Comparison of ENCODE assay signal across 9 cellular contexts in genomic region chr7:13989138-13989943, GRCh38. TPM values are rescaled to one million over a fixed set of nuclear protein-coding genes. Genes with fewer than 3 reads are reported as not detected.
DNase-seq lines count a peak whose midpoint lies in the region; ATAC-seq, FAIRE-seq and TF ChIP-seq lines count a peak whose summit lies in the region.
"Had no signal": no experiment of that assay in that cellular context is flagged by ENCODE, and none has a peak within 500 bp of the region (broad histone marks: within the 10 kb centered on the region; RNA-seq: fewer than 3 reads in every experiment).

Gene ETV1 (minus strand): TSS chr7:13989666. CDS start chr7:13989052, 614 bp downstream.

- no peak for TF ChIP-seq EP300 in GM12878 (IDR thresholded peaks at IDR 0.05; ENCODE audit: borderline replicate concordance in 1 of 2, control insufficient read depth in 1 of 2, low read depth in 2 of 2, low read length in 2 of 2)

- peak within 1 kb of the TSS; percentile 48 for H4K5ac ChIP-seq in H9 (ENCODE audit: insufficient read length, low read depth, low read length)

- no peak within 1 kb of the TSS for H3K4ac ChIP-seq in H9 (ENCODE audit: low read depth, low read length)

- no peaks in the 10 kb centered on the region for H3K9me3 ChIP-seq in H9 (ENCODE audit: control insufficient read depth, low read depth, low read length)
- no peaks in the 10 kb centered on the region; the same call in 2 of the 3 replicates for H3K9me3 ChIP-seq in GM12878 (replicated peaks; ENCODE audit: control insufficient read depth, insufficient read depth, low read length)

- H2AFZ ChIP-seq in ACC112 (ENCODE audit: low read length, unreplicated experiment) (peak within 1 kb of the TSS; percentile 56), H9 (ENCODE audit: low read length) (no peak within 1 kb of the TSS), GM12878 (ENCODE audit: control insufficient read depth, low read depth, low read length) (peak within 1 kb of the TSS; percentile 40)

- no peaks in the 10 kb centered on the region for H4K20me1 ChIP-seq in H9 (ENCODE audit: control insufficient read depth, insufficient read depth, insufficient read length)
- no peaks in the 10 kb centered on the region for H4K20me1 ChIP-seq in GM12878 (ENCODE audit: control insufficient read depth, insufficient read depth)

- POLR2A ChIA-PET in GM12878 (lab: Charles Lee) = interaction anchor here (1.0 to 1.4 kb wide), 3 partner anchors 9 to 41 kb away, joined by 3 to 6 read pairs (median 4); no protein-coding TSS in a partner anchor

- H3K18ac ChIP-seq in H9 (ENCODE audit: insufficient read length, low read depth, low read length) = peak within 1 kb of the TSS; percentile 81

- no peak within 1 kb of the TSS for H2BK15ac ChIP-seq in H9 (ENCODE audit: low read depth, low read length)

- peak within 1 kb of the TSS; percentile 80 for H3K14ac ChIP-seq in H9 (ENCODE audit: insufficient read depth, low read length)

- in situ Hi-C loops in GM12878 (cut with MboI) = no loop called here

- no peak for TF ChIP-seq RAD21 in GM12878 (IDR thresholded peaks at IDR 0.05; ENCODE audit: insufficient read depth, low read depth, low read length)

- no peak for TF ChIP-seq POLR2A in GM12878 (IDR thresholded peaks at IDR 0.05; ENCODE audit: low read depth, low read length)

- DNase-seq in H9 (peak; percentile 96), NCI-H510A treated with DMSO at 0.1 percent for 48 hours (lab: John Stamatoyannopoulos, UW) (peak; percentile 81), GM12878 (ENCODE audit: low read depth, low spot score) (no peak), hypothalamus (lab: John Stamatoyannopoulos, UW) (peak in 47 of 51 donors; percentile 10 to 82 (median 44)), putamen (ENCODE audit: low spot score) (peak; percentile 78)
- DNase-seq: naive thymus-derived CD8-positive, alpha-beta T cell had no signal

- SMC1A ChIA-PET in GM12878 (lab: Charles Lee; ENCODE audit: uncharacterized antibody, unreplicated experiment) = interaction anchor here (0.5 to 1.2 kb wide), 4 partner anchors 9 to 93 kb away, joined by 3 to 5 read pairs (median 4); no protein-coding TSS in a partner anchor

- no peak for FAIRE-seq in GM12878 (lab: Jason Lieb, UNC)

- H2BK12ac ChIP-seq in H9 (ENCODE audit: insufficient read length, low read depth, low read length) = no peak within 1 kb of the TSS

- no peak within 1 kb of the TSS for H2BK120ac ChIP-seq in H9 (ENCODE audit: low read depth, low read length, poor library complexity, severe bottlenecking)

- CTCF ChIA-PET in GM12878 (lab: Yijun Ruan, JAX) = interaction anchor here (0.5 to 1.7 kb wide), 5 partner anchors 9 to 702 kb away, joined by 3 to 6 read pairs (median 3); no protein-coding TSS in a partner anchor

- H3K36me3 ChIP-seq in ACC112 (ENCODE audit: insufficient read depth, low read length) = no peaks in the 10 kb centered on the region
- H3K36me3 ChIP-seq in GM12878 (ENCODE audit: control insufficient read depth in 2 of 2, insufficient read depth in 2 of 2, low read length in 1 of 2) = no peaks in the 10 kb centered on the region

- no peak within 1 kb of the TSS for H2BK5ac ChIP-seq in H9 (ENCODE audit: insufficient read length, low read length)

- ATAC-seq in GM12878 = peak; percentile 9
- no peak for ATAC-seq in GM19035 (IDR thresholded peaks at IDR 0.05; ENCODE audit: unreplicated experiment)
- no peak for ATAC-seq in GM18519 (IDR thresholded peaks at IDR 0.05; ENCODE audit: low FRiP score, unreplicated experiment)

- no CpG with 5 or more reads among the region's 38 CpGs for WGBS in H9 (ENCODE audit: extremely low coverage, insufficient read length, low lambda C conversion rate)
- 48% methylated on average over 38 of the region's 38 CpGs for WGBS in GM12878 (ENCODE audit: insufficient coverage, insufficient replicate concordance, low lambda C conversion rate, missing lambda C conversion rate)

- no peak within 1 kb of the TSS for H3K4me3 Mint-ChIP-seq in H9
- H3K4me3 Mint-ChIP-seq: naive thymus-derived CD8-positive, alpha-beta T cell had no signal

- H4K91ac ChIP-seq in H9 (ENCODE audit: insufficient read length, low read depth, low read length) = no peak within 1 kb of the TSS

- H3K27me3 ChIP-seq in ACC112 (ENCODE audit: insufficient read depth, low read length) (no peaks in the 10 kb centered on the region), H9 (ENCODE audit: insufficient read depth, low read length) (no peaks in the 10 kb centered on the region), GM12878 (replicated peaks in 1 of 2; ENCODE audit: control insufficient read depth in 2 of 2, insufficient read depth in 2 of 2, low read length in 1 of 2) (no peaks in the 10 kb centered on the region; a peak in 2 of 4 replicates)

- peak within 1 kb of the TSS; percentile 21 for H4K8ac ChIP-seq in H9 (replicated peaks; ENCODE audit: insufficient read length, low read depth, low read length)

- intact Hi-C loops in GM12878 (cut with micrococcal nuclease; ENCODE audit: unreplicated experiment) = no loop called here

- no TSS peak for BruUV-seq in GM12878 (replicated peaks; lab: Mats Ljungman, UMichigan)

- no peak within 1 kb of the TSS for H2BK20ac ChIP-seq in H9 (ENCODE audit: low read depth, low read length, poor library complexity, severe bottlenecking)

- H3T11ph ChIP-seq in H9 (ENCODE audit: low read length) = no peak within 1 kb of the TSS

- H2AK5ac ChIP-seq in H9 (ENCODE audit: insufficient read length, low read length) = no peak within 1 kb of the TSS

- TF ChIP-seq CTCF in H9 (conservative IDR thresholded peaks at IDR 0.05) (peak; percentile 56), GM12878 (IDR thresholded peaks at IDR 0.05 in 2 of 3, conservative IDR thresholded peaks at IDR 0.05 in 1 of 3; ENCODE audit: control insufficient read depth in 2 of 3, extremely low read depth in 1 of 3, insufficient read depth in 1 of 3, low read depth in 3 of 3, low read length in 3 of 3) (no peak)

- peak within 1 kb of the TSS; percentile 88 for H3K9ac ChIP-seq in H9 (ENCODE audit: extremely low read depth, insufficient read length, low read length)
- H3K9ac ChIP-seq in GM12878 (ENCODE audit: control insufficient read depth, insufficient read depth, low read length) = no peak within 1 kb of the TSS

- peak within 1 kb of the TSS; percentile 76 for H3K4me3 ChIP-seq in ACC112 (ENCODE audit: low read depth, low read length)
- H3K4me3 ChIP-seq in GM12878 = no peak within 1 kb of the TSS; the same call in 1 of the 2 replicates

- H3K23me2 ChIP-seq in H9 (ENCODE audit: insufficient read length, low read depth, low read length, poor library complexity, severe bottlenecking) = peaks cover 19% of the 10 kb centered on the region

- no peak within 1 kb of the TSS for H3K27ac Mint-ChIP-seq in H9
- H3K27ac Mint-ChIP-seq: naive thymus-derived CD8-positive, alpha-beta T cell had no signal

- RAD21 ChIA-PET in GM12878 (lab: Charles Lee; ENCODE audit: unreplicated experiment) = interaction anchor here (0.7 to 2.1 kb wide), 4 partner anchors 8 to 58 kb away, joined by 3 to 7 read pairs (median 5); no protein-coding TSS in a partner anchor

- peaks cover 9% of the 10 kb centered on the region for H3K4me1 ChIP-seq in ACC112 (ENCODE audit: control insufficient read depth, insufficient read depth, low read length, unreplicated experiment)
- no peaks in the 10 kb centered on the region; the same call in 1 of the 2 replicates for H3K4me1 ChIP-seq in H9 (ENCODE audit: insufficient read depth, low read length)
- no peaks in the 10 kb centered on the region for H3K4me1 ChIP-seq in GM12878 (ENCODE audit: control insufficient read depth, insufficient read depth, low read length)

- H3K23ac ChIP-seq in H9 (ENCODE audit: insufficient read length, low read depth, low read length) = no peak within 1 kb of the TSS

- H3K79me1 ChIP-seq in H9 (ENCODE audit: insufficient read depth, low read depth, low read length, poor library complexity, severe bottlenecking) = no peaks in the 10 kb centered on the region

- peaks cover 26 to 32% of the 10 kb centered on the region in 2 experiments for H3K4me1 Mint-ChIP-seq in H9
- H3K4me1 Mint-ChIP-seq: naive thymus-derived CD8-positive, alpha-beta T cell had no signal

- H3K36me3 Mint-ChIP-seq in H9 (ENCODE audit: insufficient read depth in 1 of 3, low read depth in 3 of 3) = peaks cover 0 to 2% (median 0%) of the 10 kb centered on the region in 3 experiments; a peak in 1 of 7 replicates

- no peaks in the 10 kb centered on the region for H3K79me2 ChIP-seq in ACC112 (ENCODE audit: control insufficient read depth, insufficient read depth, low read length, unreplicated experiment)
- H3K79me2 ChIP-seq in H9 (ENCODE audit: insufficient read depth, low read length) = no peaks in the 10 kb centered on the region; the same call in 1 of the 2 replicates
- no peaks in the 10 kb centered on the region for H3K79me2 ChIP-seq in GM12878 (ENCODE audit: control insufficient read depth, insufficient read depth, low read length)

- no peaks in the 10 kb centered on the region for H3K9me3 Mint-ChIP-seq in H9

- H3K4me2 ChIP-seq in H9 (ENCODE audit: insufficient read depth, insufficient read length, low read length) (peak within 1 kb of the TSS; percentile 93), GM12878 (ENCODE audit: control insufficient read depth, insufficient read depth) (peak within 1 kb of the TSS; percentile 24)

- H3K56ac ChIP-seq in H9 (ENCODE audit: insufficient read length, low read depth, low read length) = no peak within 1 kb of the TSS

- H3K27me3 Mint-ChIP-seq in H9 (ENCODE audit: low read depth) = no peaks in the 10 kb centered on the region

- H3K27ac ChIP-seq in ACC112 (ENCODE audit: low read depth, low read length) (peak within 1 kb of the TSS; percentile 83), H9 (ENCODE audit: insufficient read length, low read depth, low read length) (peak within 1 kb of the TSS; percentile 93), GM12878 (ENCODE audit: control insufficient read depth, insufficient read depth) (no peak within 1 kb of the TSS)

RNA-seq across cellular contexts. Expression of gene ETV1, which starts in this region (rescaled TPM):
- total RNA-seq in H9 (2021) (68.5 and 71.8 TPM in 2 replicates), GM12878 (2014; rRNA removed) (0.71 TPM in 1 of 2 replicates, not detected in the other), GM12878 (2014; rRNA removed; fragmentation: Illumina TruSeq; extraction: Trizol) (not detected in 2 replicates), GM12878 (2021) (0.13 and 0.28 TPM in 2 replicates)
- total RNA-seq in GM12878 (2013; cell fraction: nucleolus; rRNA removed) = 12.6 and 14.2 TPM in 2 replicates
- polyA plus RNA-seq in GM12878 (2011; ENCODE audit: low read depth) = not detected
- polyA plus RNA-seq in GM12878 (2011; rRNA removed) (5.3 and 9.3 TPM in 2 replicates), GM12878 (2014; fragmentation: Illumina TruSeq; extraction: Trizol) (0.03 TPM in 1 of 2 replicates, not detected in the other), GM12878 (2014; fragmentation: Nextera tagmentation; extraction: Ambion mirVana) (under 1 TPM in 1 of 2 experiments, not detected in 1; 0.05 TPM), GM12878 (2014; rRNA removed) (not detected in 2 replicates), GM12878 (2016; fragmentation: Nextera tagmentation; extraction: Ambion mirVana) (under 1 TPM; 0.03 to 0.28 TPM)
- polyA plus RNA-seq in GM12878 (2011; cell fraction: cytosol; rRNA removed) = 9.9 and 10.7 TPM in 2 replicates
- 9.5 and 15.3 TPM in 2 replicates for polyA plus RNA-seq in GM12878 (2011; cell fraction: nucleus; rRNA removed)
- polyA plus RNA-seq in GM12878 (2012) = not detected in 2 replicates
- polyA minus RNA-seq in GM12878 (2011; rRNA and poly(A)+ RNA removed) = 12.0 and 14.0 TPM in 2 replicates
- polyA minus RNA-seq in GM12878 (2011; cell fraction: cytosol; rRNA and poly(A)+ RNA removed) = 3.7 and 4.7 TPM in 2 replicates
- 6.5 and 20.4 TPM in 2 replicates for polyA minus RNA-seq in GM12878 (2011; cell fraction: nucleus; rRNA and poly(A)+ RNA removed)
- total RNA-seq: naive thymus-derived CD8-positive, alpha-beta T cell had no signal
- polyA plus RNA-seq: naive thymus-derived CD8-positive, alpha-beta T cell had no signal
